Comparison of ENCODE assay signal across 30 cellular contexts in the genomic region with DNA sequence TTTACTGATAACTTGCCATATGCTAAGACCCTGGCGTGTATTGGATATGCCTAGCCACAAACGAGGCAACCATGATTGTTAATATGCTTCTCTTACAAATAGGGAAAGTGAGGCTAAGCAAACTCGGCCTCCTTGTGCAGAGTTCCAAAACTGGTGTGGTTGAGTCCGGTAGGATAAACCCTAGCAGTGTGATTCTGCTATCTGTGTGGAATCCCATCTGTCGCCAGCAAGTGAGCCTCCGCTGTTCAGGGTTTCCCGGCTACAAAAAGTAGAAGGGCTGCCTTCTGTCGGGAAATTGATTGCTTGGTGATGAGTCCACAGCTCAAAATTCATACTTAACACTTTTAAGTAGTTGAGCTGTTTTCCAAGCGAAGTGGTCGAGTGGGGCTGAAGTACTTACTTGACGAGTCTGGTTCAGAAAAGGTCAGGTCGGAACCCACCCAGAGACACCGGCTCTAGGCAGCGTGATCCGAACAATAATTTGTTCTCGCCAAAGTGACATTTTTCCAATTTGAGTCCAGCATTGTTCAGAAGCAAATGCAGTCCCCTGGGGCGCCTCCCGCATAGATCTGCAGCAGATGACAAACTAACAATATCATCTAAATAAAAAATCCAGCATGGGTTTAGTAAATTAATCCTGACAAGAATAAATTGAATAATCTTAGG.
"Had no signal": no experiment of that assay in that cellular context is flagged by ENCODE, and none has a peak within 500 bp of the region (broad histone marks: within the 10 kb centered on the region; RNA-seq: fewer than 3 reads in every experiment).

No MANE protein-coding gene starts in this region.

- DNase-seq: effector CD4-positive, alpha-beta T cell; heart right ventricle; hippocampal formation; left cardiac atrium; left lung; mesenchymal stem cell; mucosa of descending colon; naive B cell; stimulated activated CD4-positive, alpha-beta T cell treated with anti-CD3 and anti-CD28 coated beads, Interleukin-12 subunit alpha, Interleukin-12 subunit beta, amount 100 ng/mL, for 4 hours; stimulated activated CD4-positive, alpha-beta T cell treated with anti-CD3 and anti-CD28 coated beads, Interleukin-1b, Interleukin-23, amount 100 ng/mL, for 48 hours; stimulated activated CD4-positive, alpha-beta T cell treated with anti-CD3 and anti-CD28 coated beads, Interleukin-4, amount 100 ng/mL, for 1 hour; stimulated activated CD8-positive, alpha-beta memory T cell treated with anti-CD3 and anti-CD28 coated beads, Interleukin-4, amount 100 ng/mL, for 48 hours; stimulated activated naive CD4-positive, alpha-beta T cell; stimulated activated naive CD8-positive, alpha-beta T cell treated with anti-CD3 and anti-CD28 coated beads, Interleukin-15, amount 100 ng/mL, for 72 hours; transverse colon; upper lobe of right lung; uterus had no signal

- H3K4me3 ChIP-seq: dorsolateral prefrontal cortex, gastroesophageal sphincter, heart right ventricle, left lung, mucosa of descending colon, right atrium auricular region, smooth muscle cell, suprapubic skin, transverse colon, upper lobe of right lung, uterus had no signal

- H3K27me3 ChIP-seq: right atrium auricular region, uterus had no signal

- H3K27ac Mint-ChIP-seq: mesothelial cell of epicardium; naive B cell; natural killer cell treated with Interleukin-12 subunit alpha and Interleukin-12 subunit beta and Interleukin-15 and Interleukin-18, amount 100 ng/mL, for 72 hours; progenitor cell of endocrine pancreas; stimulated activated naive CD8-positive, alpha-beta T cell treated with anti-CD3 and anti-CD28 coated beads, Interleukin-15, amount 100 ng/mL, for 72 hours had no signal

- H3K9me3 Mint-ChIP-seq: mesothelial cell of epicardium; naive B cell; natural killer cell treated with Interleukin-12 subunit alpha and Interleukin-12 subunit beta and Interleukin-15 and Interleukin-18, amount 100 ng/mL, for 72 hours; neural crest cell; stimulated activated naive CD8-positive, alpha-beta T cell treated with anti-CD3 and anti-CD28 coated beads, Interleukin-15, amount 100 ng/mL, for 72 hours had no signal

- H3K27ac ChIP-seq: dorsolateral prefrontal cortex, gastroesophageal sphincter, heart right ventricle, left lung, neutrophil, parathyroid adenoma, right atrium auricular region, suprapubic skin, transverse colon, upper lobe of right lung, uterus had no signal

- H3K4me3 Mint-ChIP-seq: mesothelial cell of epicardium; naive B cell; natural killer cell treated with Interleukin-12 subunit alpha and Interleukin-12 subunit beta and Interleukin-15 and Interleukin-18, amount 100 ng/mL, for 72 hours; neural crest cell; stimulated activated naive CD8-positive, alpha-beta T cell treated with anti-CD3 and anti-CD28 coated beads, Interleukin-15, amount 100 ng/mL, for 72 hours had no signal

- FAIRE-seq: islet of Langerhans had no signal

- H3K36me3 Mint-ChIP-seq: mesothelial cell of epicardium; naive B cell; natural killer cell treated with Interleukin-12 subunit alpha and Interleukin-12 subunit beta and Interleukin-15 and Interleukin-18, amount 100 ng/mL, for 72 hours had no signal

- H3K4me1 Mint-ChIP-seq: mesothelial cell of epicardium; neural crest cell; stimulated activated naive CD8-positive, alpha-beta T cell treated with anti-CD3 and anti-CD28 coated beads, Interleukin-15, amount 100 ng/mL, for 72 hours had no signal

- H3K9me3 ChIP-seq: gastroesophageal sphincter, heart right ventricle, left lung, mucosa of descending colon, neutrophil, right atrium auricular region, suprapubic skin, transverse colon, upper lobe of right lung, uterus had no signal

- ATAC-seq: gastroesophageal sphincter; heart right ventricle; left cardiac atrium; left lung; mucosa of descending colon; natural killer cell treated with Interleukin-12 subunit alpha and Interleukin-12 subunit beta and Interleukin-15 and Interleukin-18, amount 100 ng/mL, for 72 hours; sciatic nerve; stimulated activated naive CD8-positive, alpha-beta T cell treated with anti-CD3 and anti-CD28 coated beads, Interleukin-15, amount 100 ng/mL, for 72 hours; upper lobe of right lung had no signal

- H3K36me3 ChIP-seq: gastroesophageal sphincter, heart right ventricle, left lung, neutrophil, right atrium auricular region, suprapubic skin, transverse colon, upper lobe of right lung, uterus had no signal
